Comparison of ENCODE assay signal across 1 cellular context in the genomic region with DNA sequence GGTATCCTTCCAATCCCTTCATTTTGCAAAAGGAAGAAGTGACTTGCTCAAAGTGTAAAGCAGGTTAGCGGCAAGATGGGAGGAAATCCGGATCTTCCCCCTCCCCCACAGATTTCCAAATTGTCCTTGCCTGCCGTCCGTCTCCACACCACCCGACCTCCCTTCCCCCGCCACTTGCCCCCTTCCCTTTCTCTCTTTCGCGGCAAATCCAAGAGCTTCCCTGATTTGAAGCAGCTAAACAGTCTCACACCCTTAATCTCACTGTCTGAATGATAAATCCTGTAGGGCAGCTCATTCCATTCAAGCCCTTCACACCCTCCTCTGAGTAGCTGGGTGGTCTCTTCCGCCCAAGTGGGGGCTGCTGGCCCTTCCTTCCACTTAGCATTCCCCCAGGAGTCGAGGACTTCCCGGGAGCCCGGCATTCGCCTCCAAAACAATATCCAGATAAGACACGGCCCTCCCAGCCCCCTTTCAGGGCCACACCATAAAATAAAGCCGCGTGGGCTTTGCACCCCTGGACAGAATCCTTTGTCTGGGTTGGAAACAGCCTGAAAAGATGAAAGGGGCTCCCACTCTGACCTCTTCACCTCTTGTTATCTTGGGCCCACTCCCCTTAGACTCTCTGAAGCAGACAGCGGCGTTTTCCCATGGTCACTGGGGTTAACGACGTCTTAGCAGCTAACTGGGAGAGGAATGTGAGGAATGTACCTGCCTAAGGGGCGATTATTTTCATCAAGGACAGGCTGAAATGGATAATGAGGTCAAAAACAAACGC.
TF ChIP-seq lines count a peak whose summit lies in the region.

No MANE protein-coding gene starts in this region.

TF ChIP-seq in HepG2, 621 proteins besides CTCF, POLR2A, EP300 and RAD21 (continued from another document and continues in another):
- TF ChIP-seq, protein P1, sequence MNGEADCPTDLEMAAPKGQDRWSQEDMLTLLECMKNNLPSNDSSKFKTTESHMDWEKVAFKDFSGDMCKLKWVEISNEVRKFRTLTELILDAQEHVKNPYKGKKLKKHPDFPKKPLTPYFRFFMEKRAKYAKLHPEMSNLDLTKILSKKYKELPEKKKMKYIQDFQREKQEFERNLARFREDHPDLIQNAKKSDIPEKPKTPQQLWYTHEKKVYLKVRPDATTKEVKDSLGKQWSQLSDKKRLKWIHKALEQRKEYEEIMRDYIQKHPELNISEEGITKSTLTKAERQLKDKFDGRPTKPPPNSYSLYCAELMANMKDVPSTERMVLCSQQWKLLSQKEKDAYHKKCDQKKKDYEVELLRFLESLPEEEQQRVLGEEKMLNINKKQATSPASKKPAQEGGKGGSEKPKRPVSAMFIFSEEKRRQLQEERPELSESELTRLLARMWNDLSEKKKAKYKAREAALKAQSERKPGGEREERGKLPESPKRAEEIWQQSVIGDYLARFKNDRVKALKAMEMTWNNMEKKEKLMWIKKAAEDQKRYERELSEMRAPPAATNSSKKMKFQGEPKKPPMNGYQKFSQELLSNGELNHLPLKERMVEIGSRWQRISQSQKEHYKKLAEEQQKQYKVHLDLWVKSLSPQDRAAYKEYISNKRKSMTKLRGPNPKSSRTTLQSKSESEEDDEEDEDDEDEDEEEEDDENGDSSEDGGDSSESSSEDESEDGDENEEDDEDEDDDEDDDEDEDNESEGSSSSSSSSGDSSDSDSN (CRISPR knock-in tag; IDR thresholded peaks at IDR 0.05), result no peak
- no peak for TF ChIP-seq ZSCAN21 (CRISPR knock-in tag; IDR thresholded peaks at IDR 0.05; ENCODE audit: borderline replicate concordance)
- TF ChIP-seq ZBTB1 (CRISPR knock-in tag; IDR thresholded peaks at IDR 0.05; ENCODE audit: borderline replicate concordance), result no peak
- TF ChIP-seq, protein P2, sequence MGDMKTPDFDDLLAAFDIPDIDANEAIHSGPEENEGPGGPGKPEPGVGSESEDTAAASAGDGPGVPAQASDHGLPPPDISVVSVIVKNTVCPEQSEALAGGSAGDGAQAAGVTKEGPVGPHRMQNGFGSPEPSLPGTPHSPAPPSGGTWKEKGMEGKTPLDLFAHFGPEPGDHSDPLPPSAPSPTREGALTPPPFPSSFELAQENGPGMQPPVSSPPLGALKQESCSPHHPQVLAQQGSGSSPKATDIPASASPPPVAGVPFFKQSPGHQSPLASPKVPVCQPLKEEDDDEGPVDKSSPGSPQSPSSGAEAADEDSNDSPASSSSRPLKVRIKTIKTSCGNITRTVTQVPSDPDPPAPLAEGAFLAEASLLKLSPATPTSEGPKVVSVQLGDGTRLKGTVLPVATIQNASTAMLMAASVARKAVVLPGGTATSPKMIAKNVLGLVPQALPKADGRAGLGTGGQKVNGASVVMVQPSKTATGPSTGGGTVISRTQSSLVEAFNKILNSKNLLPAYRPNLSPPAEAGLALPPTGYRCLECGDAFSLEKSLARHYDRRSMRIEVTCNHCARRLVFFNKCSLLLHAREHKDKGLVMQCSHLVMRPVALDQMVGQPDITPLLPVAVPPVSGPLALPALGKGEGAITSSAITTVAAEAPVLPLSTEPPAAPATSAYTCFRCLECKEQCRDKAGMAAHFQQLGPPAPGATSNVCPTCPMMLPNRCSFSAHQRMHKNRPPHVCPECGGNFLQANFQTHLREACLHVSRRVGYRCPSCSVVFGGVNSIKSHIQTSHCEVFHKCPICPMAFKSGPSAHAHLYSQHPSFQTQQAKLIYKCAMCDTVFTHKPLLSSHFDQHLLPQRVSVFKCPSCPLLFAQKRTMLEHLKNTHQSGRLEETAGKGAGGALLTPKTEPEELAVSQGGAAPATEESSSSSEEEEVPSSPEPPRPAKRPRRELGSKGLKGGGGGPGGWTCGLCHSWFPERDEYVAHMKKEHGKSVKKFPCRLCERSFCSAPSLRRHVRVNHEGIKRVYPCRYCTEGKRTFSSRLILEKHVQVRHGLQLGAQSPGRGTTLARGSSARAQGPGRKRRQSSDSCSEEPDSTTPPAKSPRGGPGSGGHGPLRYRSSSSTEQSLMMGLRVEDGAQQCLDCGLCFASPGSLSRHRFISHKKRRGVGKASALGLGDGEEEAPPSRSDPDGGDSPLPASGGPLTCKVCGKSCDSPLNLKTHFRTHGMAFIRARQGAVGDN (CRISPR knock-in tag; IDR thresholded peaks at IDR 0.05), result peak; percentile 70
- no peak for TF ChIP-seq ZBTB21 (CRISPR knock-in tag; IDR thresholded peaks at IDR 0.05)
- TF ChIP-seq BORCS8-MEF2B (CRISPR knock-in tag; IDR thresholded peaks at IDR 0.05), result 0 out of 2 replicates have a peak, but pooled peaks have one; percentile 25
- TF ChIP-seq GATAD1 (CRISPR knock-in tag; IDR thresholded peaks at IDR 0.05), result no peak
- no peak for TF ChIP-seq ZNF121 (CRISPR knock-in tag; IDR thresholded peaks at IDR 0.05)
- TF ChIP-seq HNRNPH1 (optimal IDR thresholded peaks at IDR 0.05; ENCODE audit: low read depth, low read length), result no peak
- no peak for TF ChIP-seq IRF2 (CRISPR knock-in tag; IDR thresholded peaks at IDR 0.05)
- TF ChIP-seq, protein P3, sequence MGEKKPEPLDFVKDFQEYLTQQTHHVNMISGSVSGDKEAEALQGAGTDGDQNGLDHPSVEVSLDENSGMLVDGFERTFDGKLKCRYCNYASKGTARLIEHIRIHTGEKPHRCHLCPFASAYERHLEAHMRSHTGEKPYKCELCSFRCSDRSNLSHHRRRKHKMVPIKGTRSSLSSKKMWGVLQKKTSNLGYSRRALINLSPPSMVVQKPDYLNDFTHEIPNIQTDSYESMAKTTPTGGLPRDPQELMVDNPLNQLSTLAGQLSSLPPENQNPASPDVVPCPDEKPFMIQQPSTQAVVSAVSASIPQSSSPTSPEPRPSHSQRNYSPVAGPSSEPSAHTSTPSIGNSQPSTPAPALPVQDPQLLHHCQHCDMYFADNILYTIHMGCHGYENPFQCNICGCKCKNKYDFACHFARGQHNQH (CRISPR knock-in tag; IDR thresholded peaks at IDR 0.05), result no peak
- TF ChIP-seq STAG1 (CRISPR knock-in tag; IDR thresholded peaks at IDR 0.05), result peak; percentile 26; the same call in 1 of the 2 replicates
- TF ChIP-seq NCOA2 (CRISPR knock-in tag; IDR thresholded peaks at IDR 0.05), result peak; percentile 81
- TF ChIP-seq, protein P4, sequence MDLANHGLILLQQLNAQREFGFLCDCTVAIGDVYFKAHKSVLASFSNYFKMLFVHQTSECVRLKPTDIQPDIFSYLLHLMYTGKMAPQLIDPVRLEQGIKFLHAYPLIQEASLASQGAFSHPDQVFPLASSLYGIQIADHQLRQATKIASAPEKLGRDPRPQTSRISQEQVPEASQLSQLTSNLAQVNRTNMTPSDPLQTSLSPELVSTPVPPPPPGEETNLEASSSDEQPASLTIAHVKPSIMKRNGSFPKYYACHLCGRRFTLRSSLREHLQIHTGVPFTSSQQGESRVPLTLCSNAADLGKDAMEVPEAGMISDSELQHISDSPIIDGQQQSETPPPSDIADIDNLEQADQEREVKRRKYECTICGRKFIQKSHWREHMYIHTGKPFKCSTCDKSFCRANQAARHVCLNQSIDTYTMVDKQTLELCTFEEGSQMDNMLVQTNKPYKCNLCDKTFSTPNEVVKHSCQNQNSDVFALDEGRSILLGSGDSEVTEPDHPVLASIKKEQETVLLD (CRISPR knock-in tag; IDR thresholded peaks at IDR 0.05; ENCODE audit: low read depth), result no peak
- TF ChIP-seq CBX1 (IDR thresholded peaks at IDR 0.05; ENCODE audit: low read depth), result no peak
- TF ChIP-seq IRX3 (CRISPR knock-in tag; IDR thresholded peaks at IDR 0.05; ENCODE audit: borderline replicate concordance, low read depth), result no peak
- TF ChIP-seq, protein P5, sequence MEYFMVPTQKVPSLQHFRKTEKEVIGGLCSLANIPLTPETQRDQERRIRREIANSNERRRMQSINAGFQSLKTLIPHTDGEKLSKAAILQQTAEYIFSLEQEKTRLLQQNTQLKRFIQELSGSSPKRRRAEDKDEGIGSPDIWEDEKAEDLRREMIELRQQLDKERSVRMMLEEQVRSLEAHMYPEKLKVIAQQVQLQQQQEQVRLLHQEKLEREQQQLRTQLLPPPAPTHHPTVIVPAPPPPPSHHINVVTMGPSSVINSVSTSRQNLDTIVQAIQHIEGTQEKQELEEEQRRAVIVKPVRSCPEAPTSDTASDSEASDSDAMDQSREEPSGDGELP (IDR thresholded peaks at IDR 0.05; ENCODE audit: borderline replicate concordance, low read depth), result no peak
- TF ChIP-seq SIX1 (CRISPR knock-in tag; IDR thresholded peaks at IDR 0.05; ENCODE audit: borderline replicate concordance), result 0 out of 2 replicates have a peak, but pooled peaks have one; percentile 11
- TF ChIP-seq NR1H2 (CRISPR knock-in tag; IDR thresholded peaks at IDR 0.05; ENCODE audit: borderline replicate concordance, low read depth), result no peak
- TF ChIP-seq MAFK (conservative IDR thresholded peaks at IDR 0.05 in 1 of 2, IDR thresholded peaks at IDR 0.05 in 1 of 2; ENCODE audit: low read length in 2 of 2), result no peak
- no peak for TF ChIP-seq ZNF556 (CRISPR knock-in tag; IDR thresholded peaks at IDR 0.05; ENCODE audit: borderline replicate concordance)
- no peak for TF ChIP-seq ELF4 (CRISPR knock-in tag; IDR thresholded peaks at IDR 0.05; ENCODE audit: borderline replicate concordance)
- TF ChIP-seq HOXA5 (CRISPR knock-in tag; IDR thresholded peaks at IDR 0.05), result peak; percentile 51; the same call in 1 of the 2 replicates
- TF ChIP-seq RBM39 (IDR thresholded peaks at IDR 0.05; ENCODE audit: low read depth, low read length, poor library complexity, severe bottlenecking), result no peak
- TF ChIP-seq FOXA1 (IDR thresholded peaks at IDR 0.05), result no peak
- TF ChIP-seq FOXA1 (CRISPR knock-in tag; IDR thresholded peaks at IDR 0.05), result no peak
- TF ChIP-seq KLF9 (CRISPR knock-in tag; IDR thresholded peaks at IDR 0.05; ENCODE audit: low read depth), result no peak
- no peak for TF ChIP-seq ZSCAN29 (CRISPR knock-in tag; conservative IDR thresholded peaks at IDR 0.05)
- TF ChIP-seq, protein P6, sequence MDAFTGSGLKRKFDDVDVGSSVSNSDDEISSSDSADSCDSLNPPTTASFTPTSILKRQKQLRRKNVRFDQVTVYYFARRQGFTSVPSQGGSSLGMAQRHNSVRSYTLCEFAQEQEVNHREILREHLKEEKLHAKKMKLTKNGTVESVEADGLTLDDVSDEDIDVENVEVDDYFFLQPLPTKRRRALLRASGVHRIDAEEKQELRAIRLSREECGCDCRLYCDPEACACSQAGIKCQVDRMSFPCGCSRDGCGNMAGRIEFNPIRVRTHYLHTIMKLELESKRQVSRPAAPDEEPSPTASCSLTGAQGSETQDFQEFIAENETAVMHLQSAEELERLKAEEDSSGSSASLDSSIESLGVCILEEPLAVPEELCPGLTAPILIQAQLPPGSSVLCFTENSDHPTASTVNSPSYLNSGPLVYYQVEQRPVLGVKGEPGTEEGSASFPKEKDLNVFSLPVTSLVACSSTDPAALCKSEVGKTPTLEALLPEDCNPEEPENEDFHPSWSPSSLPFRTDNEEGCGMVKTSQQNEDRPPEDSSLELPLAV (CRISPR knock-in tag; conservative IDR thresholded peaks at IDR 0.05; ENCODE audit: low read depth), result no peak
- no peak for TF ChIP-seq TBL1XR1 (IDR thresholded peaks at IDR 0.05; ENCODE audit: borderline replicate concordance, low read length, partially characterized antibody)
- TF ChIP-seq ARID2 (CRISPR knock-in tag; IDR thresholded peaks at IDR 0.05; ENCODE audit: borderline replicate concordance), result no peak
- no peak for TF ChIP-seq ZNF766 (CRISPR knock-in tag; IDR thresholded peaks at IDR 0.05; ENCODE audit: borderline replicate concordance)
- no peak; the same call in 1 of the 2 replicates for TF ChIP-seq PPARG (CRISPR knock-in tag; conservative IDR thresholded peaks at IDR 0.05)
- TF ChIP-seq PRMT3 (CRISPR knock-in tag; IDR thresholded peaks at IDR 0.05; ENCODE audit: borderline replicate concordance, low read depth), result no peak
- no peak for TF ChIP-seq SKI (IDR thresholded peaks at IDR 0.05; ENCODE audit: partially characterized antibody)
- TF ChIP-seq ZNF354B (CRISPR knock-in tag; IDR thresholded peaks at IDR 0.05), result no peak
- no peak for TF ChIP-seq EZH2 (conservative IDR thresholded peaks at IDR 0.05; ENCODE audit: low read depth, low read length)
- no peak for TF ChIP-seq ZNF891 (CRISPR knock-in tag; IDR thresholded peaks at IDR 0.05)
- TF ChIP-seq CHD4 (IDR thresholded peaks at IDR 0.05; ENCODE audit: borderline replicate concordance, low read length), result peak; percentile 56; the same call in 1 of the 2 replicates
- no peak for TF ChIP-seq ZNF451 (CRISPR knock-in tag; IDR thresholded peaks at IDR 0.05)
- TF ChIP-seq AGO2 (optimal IDR thresholded peaks at IDR 0.05; ENCODE audit: low read depth, low read length), result no peak
- TF ChIP-seq, protein P7, sequence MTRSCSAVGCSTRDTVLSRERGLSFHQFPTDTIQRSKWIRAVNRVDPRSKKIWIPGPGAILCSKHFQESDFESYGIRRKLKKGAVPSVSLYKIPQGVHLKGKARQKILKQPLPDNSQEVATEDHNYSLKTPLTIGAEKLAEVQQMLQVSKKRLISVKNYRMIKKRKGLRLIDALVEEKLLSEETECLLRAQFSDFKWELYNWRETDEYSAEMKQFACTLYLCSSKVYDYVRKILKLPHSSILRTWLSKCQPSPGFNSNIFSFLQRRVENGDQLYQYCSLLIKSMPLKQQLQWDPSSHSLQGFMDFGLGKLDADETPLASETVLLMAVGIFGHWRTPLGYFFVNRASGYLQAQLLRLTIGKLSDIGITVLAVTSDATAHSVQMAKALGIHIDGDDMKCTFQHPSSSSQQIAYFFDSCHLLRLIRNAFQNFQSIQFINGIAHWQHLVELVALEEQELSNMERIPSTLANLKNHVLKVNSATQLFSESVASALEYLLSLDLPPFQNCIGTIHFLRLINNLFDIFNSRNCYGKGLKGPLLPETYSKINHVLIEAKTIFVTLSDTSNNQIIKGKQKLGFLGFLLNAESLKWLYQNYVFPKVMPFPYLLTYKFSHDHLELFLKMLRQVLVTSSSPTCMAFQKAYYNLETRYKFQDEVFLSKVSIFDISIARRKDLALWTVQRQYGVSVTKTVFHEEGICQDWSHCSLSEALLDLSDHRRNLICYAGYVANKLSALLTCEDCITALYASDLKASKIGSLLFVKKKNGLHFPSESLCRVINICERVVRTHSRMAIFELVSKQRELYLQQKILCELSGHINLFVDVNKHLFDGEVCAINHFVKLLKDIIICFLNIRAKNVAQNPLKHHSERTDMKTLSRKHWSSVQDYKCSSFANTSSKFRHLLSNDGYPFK (CRISPR knock-in tag; IDR thresholded peaks at IDR 0.05; ENCODE audit: borderline replicate concordance), result no peak
- TF ChIP-seq ZNF629 (CRISPR knock-in tag; conservative IDR thresholded peaks at IDR 0.05), result 0 out of 2 replicates have a peak, but pooled peaks have one; percentile 38
- TF ChIP-seq, protein P8, sequence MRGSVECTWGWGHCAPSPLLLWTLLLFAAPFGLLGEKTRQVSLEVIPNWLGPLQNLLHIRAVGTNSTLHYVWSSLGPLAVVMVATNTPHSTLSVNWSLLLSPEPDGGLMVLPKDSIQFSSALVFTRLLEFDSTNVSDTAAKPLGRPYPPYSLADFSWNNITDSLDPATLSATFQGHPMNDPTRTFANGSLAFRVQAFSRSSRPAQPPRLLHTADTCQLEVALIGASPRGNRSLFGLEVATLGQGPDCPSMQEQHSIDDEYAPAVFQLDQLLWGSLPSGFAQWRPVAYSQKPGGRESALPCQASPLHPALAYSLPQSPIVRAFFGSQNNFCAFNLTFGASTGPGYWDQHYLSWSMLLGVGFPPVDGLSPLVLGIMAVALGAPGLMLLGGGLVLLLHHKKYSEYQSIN (CRISPR knock-in tag; IDR thresholded peaks at IDR 0.05; ENCODE audit: borderline replicate concordance), result no peak
- no peak for TF ChIP-seq NFE2L2 (IDR thresholded peaks at IDR 0.05; ENCODE audit: low read length)
- peak; percentile 49; the same call in 1 of the 2 replicates for TF ChIP-seq SP5 (CRISPR knock-in tag; IDR thresholded peaks at IDR 0.05; ENCODE audit: borderline replicate concordance, low read depth)
- TF ChIP-seq XBP1 (CRISPR knock-in tag; IDR thresholded peaks at IDR 0.05), result no peak
- TF ChIP-seq ZZZ3 (CRISPR knock-in tag; IDR thresholded peaks at IDR 0.05; ENCODE audit: borderline replicate concordance), result no peak
- TF ChIP-seq HOXA3 (CRISPR knock-in tag; IDR thresholded peaks at IDR 0.05), result peak; percentile 78
